Comparison of ENCODE assay signal across 10 cellular contexts in genomic region chr12:131452444-131452860, GRCh38.
DNase-seq lines count a peak whose midpoint lies in the region; TF ChIP-seq lines count a peak whose summit lies in the region.
"Had no signal": no experiment of that assay in that cellular context is flagged by ENCODE, and none has a peak within 500 bp of the region (broad histone marks: within the 10 kb centered on the region; RNA-seq: fewer than 3 reads in every experiment).

No MANE protein-coding gene starts in this region.

- TF ChIP-seq CTCF in Caco-2 (IDR thresholded peaks at IDR 0.05; ENCODE audit: insufficient read depth in 1 of 2, low read depth in 1 of 2, low read length in 1 of 2, severe bottlenecking in 1 of 2, unreplicated experiment in 1 of 2): peak; percentile 26 to 48
- 0 out of 2 replicates have a peak, but pooled peaks have one; percentile 18 for TF ChIP-seq CTCF in HEK293 (tag by site-specific recombination; IDR thresholded peaks at IDR 0.05)
- peak; percentile 67 for TF ChIP-seq CTCF in WERI-Rb-1 (IDR thresholded peaks at IDR 0.05; ENCODE audit: low read depth, low read length)
- peak; percentile 29 for TF ChIP-seq CTCF in mesothelial cell of epicardium (IDR thresholded peaks at IDR 0.05; ENCODE audit: unreplicated experiment)

- H3K27ac Mint-ChIP-seq in Caco-2 (ENCODE audit: unreplicated experiment) (no peak overlapping the region), mesothelial cell of epicardium (no peak overlapping the region)

- intact Hi-C loops in Caco-2 (cut with micrococcal nuclease; ENCODE audit: unreplicated experiment): loop anchor here (1.0 to 5.0 kb wide), 2 partner anchors 348 to 535 kb away; no protein-coding TSS in a partner anchor

- no peaks in the 10 kb centered on the region for H3K27me3 ChIP-seq in Caco-2 (replicated peaks; ENCODE audit: control insufficient read depth, insufficient read depth, low read length)
- H3K27me3 ChIP-seq in WERI-Rb-1 (ENCODE audit: insufficient read depth, low read depth, severe bottlenecking): no peaks in the 10 kb centered on the region
- H3K27me3 ChIP-seq: ascending aorta had no signal

- H3K4me1 Mint-ChIP-seq in Caco-2 (ENCODE audit: low read depth, unreplicated experiment) (no peaks in the 10 kb centered on the region), mesothelial cell of epicardium (no peaks in the 10 kb centered on the region)

- H3K27me3 Mint-ChIP-seq in Caco-2 (ENCODE audit: insufficient read depth, unreplicated experiment): peaks cover 8% of the 10 kb centered on the region
- peaks cover 24% of the 10 kb centered on the region for H3K27me3 Mint-ChIP-seq in mesothelial cell of epicardium (ENCODE audit: low read depth)

- H3K9me3 ChIP-seq in Caco-2: no peaks in the 10 kb centered on the region
- H3K9me3 ChIP-seq in HEK293 (ENCODE audit: control insufficient read depth, insufficient read depth, low read depth, low read length): no peaks in the 10 kb centered on the region
- no peaks in the 10 kb centered on the region for H3K9me3 ChIP-seq in WERI-Rb-1 (ENCODE audit: severe bottlenecking)

- H3K9me3 Mint-ChIP-seq in Caco-2 (ENCODE audit: unreplicated experiment) (no peaks in the 10 kb centered on the region), mesothelial cell of epicardium (peaks cover 29% of the 10 kb centered on the region)

- H3K27ac ChIP-seq in HEK293 (ENCODE audit: extremely low read depth, low read depth, low read length) (no peak overlapping the region), WERI-Rb-1 (no peak overlapping the region)
- H3K27ac ChIP-seq: ascending aorta had no signal

- BruUV-seq in Caco-2 (replicated peaks; lab: Mats Ljungman, UMichigan): no TSS peak

- H3K4me3 Mint-ChIP-seq in Caco-2 (ENCODE audit: unreplicated experiment) (no peak overlapping the region), mesothelial cell of epicardium (no peak overlapping the region)

- H3K36me3 Mint-ChIP-seq in Caco-2 (ENCODE audit: insufficient read depth, unreplicated experiment): no peaks in the 10 kb centered on the region
- H3K36me3 Mint-ChIP-seq in mesothelial cell of epicardium: no peaks in the 10 kb centered on the region

- CTCF ChIA-PET in Caco-2 (lab: Charles Lee): no interaction called here
- CTCF ChIA-PET in HEK293 (lab: Yijun Ruan, JAX): interaction anchor here (0.6 to 0.8 kb wide), 4 partner anchors 27 to 558 kb away, joined by 3 to 4 read pairs (median 3); no protein-coding TSS in a partner anchor

- H3K36me3 ChIP-seq in Caco-2 (ENCODE audit: control insufficient read depth, insufficient read depth, low read length) (no peaks in the 10 kb centered on the region), HEK293 (ENCODE audit: control insufficient read depth in 2 of 2, insufficient read depth in 1 of 2, low read length in 2 of 2) (no peaks in the 10 kb centered on the region), WERI-Rb-1 (no peaks in the 10 kb centered on the region)
- H3K36me3 ChIP-seq: ascending aorta had no signal

- POLR2A ChIA-PET in Caco-2 (lab: Charles Lee): no interaction called here
- POLR2A ChIA-PET in HEK293 (lab: Yijun Ruan, JAX): no interaction called here

- H3K4me3 ChIP-seq in Caco-2 (ENCODE audit: low read depth, low read length) (no peak overlapping the region), HEK293 (ENCODE audit: low read depth, low read length) (no peak overlapping the region), WERI-Rb-1 (ENCODE audit: low read depth, low read length) (no peak overlapping the region)
- H3K4me3 ChIP-seq: ascending aorta had no signal

- DNase-seq in Caco-2: peak in 1 of 2 experiments; percentile 14
- DNase-seq in WERI-Rb-1: peak; percentile 41
- DNase-seq in mesothelial cell of epicardium (ENCODE audit: low spot score in 2 of 2, unreplicated experiment in 2 of 2): no peak
- no peak for DNase-seq in NCI-H1092 (lab: John Stamatoyannopoulos, UW)
- no peak for DNase-seq in UCSD-AML1 (lab: John Stamatoyannopoulos, UW; ENCODE audit: unreplicated experiment)
- DNase-seq in activated effector memory CD4-positive, alpha-beta T cell treated with Interleukin-2 at 50 U/mL for 16 hours: no peak
- no peak for DNase-seq in H4 (ENCODE audit: low spot score)
- DNase-seq: NCI-H524 treated with DMSO at 0.1 percent for 48 hours had no signal

- H3K4me1 ChIP-seq in Caco-2 (no peaks in the 10 kb centered on the region), HEK293 (ENCODE audit: control insufficient read depth, insufficient read depth, low read length) (no peaks in the 10 kb centered on the region)
- H3K4me1 ChIP-seq: ascending aorta had no signal

TF ChIP-seq in HEK293, 187 proteins besides CTCF, POLR2A, EP300 and RAD21:
- TF ChIP-seq ZNF366 (tag by site-specific recombination; conservative IDR thresholded peaks at IDR 0.05): no peak
- no peak for TF ChIP-seq ZBTB48 (tag by site-specific recombination; IDR thresholded peaks at IDR 0.05)
- no peak for TF ChIP-seq PRDM1 (tag by site-specific recombination; IDR thresholded peaks at IDR 0.05)
- TF ChIP-seq ZIC2 (tag by site-specific recombination; IDR thresholded peaks at IDR 0.05): peak; percentile 50
- TF ChIP-seq ZNF214 (tag by site-specific recombination; IDR thresholded peaks at IDR 0.05; ENCODE audit: borderline replicate concordance): no peak
- TF ChIP-seq PRDM6 (tag by site-specific recombination; IDR thresholded peaks at IDR 0.05): no peak
- peak; percentile 31 for TF ChIP-seq GLIS1 (tag by site-specific recombination; IDR thresholded peaks at IDR 0.05)
- TF ChIP-seq ZNF548 (tag by site-specific recombination; IDR thresholded peaks at IDR 0.05): no peak
- TF ChIP-seq ZNF791 (tag by site-specific recombination; IDR thresholded peaks at IDR 0.05): no peak
- 0 out of 2 replicates have a peak, but pooled peaks have one; percentile 27 for TF ChIP-seq ZNF121 (tag by site-specific recombination; IDR thresholded peaks at IDR 0.05)
- TF ChIP-seq ZEB2 (tag by site-specific recombination; IDR thresholded peaks at IDR 0.05): no peak
- no peak for TF ChIP-seq ZNF776 (tag by site-specific recombination; IDR thresholded peaks at IDR 0.05; ENCODE audit: borderline replicate concordance)
